In the genomic region with DNA sequence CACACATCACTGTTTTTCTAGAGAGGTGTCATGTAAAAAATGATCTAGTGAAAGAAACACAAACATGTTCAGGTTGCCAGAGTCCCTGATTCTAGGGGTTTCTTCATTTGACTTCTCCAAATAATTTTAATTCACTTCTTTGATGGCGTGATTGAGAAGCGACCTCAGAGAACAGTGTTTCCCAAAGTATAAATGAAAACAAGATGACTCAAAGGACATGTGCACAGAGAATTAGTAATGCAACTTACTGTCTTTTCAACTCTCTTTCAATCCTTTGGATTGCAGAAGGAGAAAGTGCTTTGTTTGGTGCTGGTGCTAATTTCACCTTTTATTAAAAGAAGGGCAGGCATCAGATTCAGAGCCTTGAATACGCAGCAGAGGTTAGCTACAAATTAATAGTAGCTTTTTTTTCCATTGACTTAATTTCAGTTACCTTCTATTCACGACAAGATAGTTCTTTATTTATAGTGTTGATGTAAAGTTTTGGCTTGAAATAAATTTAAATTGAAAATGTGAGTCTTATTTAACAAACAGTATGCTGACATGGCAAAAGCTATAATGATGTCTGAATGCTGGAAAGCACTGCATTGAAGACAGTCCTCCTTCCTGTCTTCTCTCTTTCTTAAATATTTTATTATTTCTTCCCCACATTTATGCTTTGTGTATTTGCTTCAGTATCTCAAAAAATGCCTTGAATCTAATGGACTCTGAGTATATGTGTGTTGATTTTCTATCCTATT, we compare ENCODE assay signal across 16 cellular contexts.
"Had no signal": no experiment of that assay in that cellular context is flagged by ENCODE, and none has a peak within 500 bp of the region (broad histone marks: within the 10 kb centered on the region; RNA-seq: fewer than 3 reads in every experiment).

No MANE protein-coding gene starts in this region.

- H3K4me1 Mint-ChIP-seq: activated CD4-positive, alpha-beta memory T cell treated with anti-CD3 and anti-CD28 coated beads, Interleukin-2, amount 10 ng/mL, durations not matched to agents 7 days and 5 days; activated naive CD8-positive, alpha-beta T cell treated with anti-CD3 and anti-CD28 coated beads, Interleukin-2, amount 10 ng/mL, durations not matched to agents 7 days and 5 days; nephron progenitor cell had no signal

- H3K4me3 Mint-ChIP-seq: activated CD4-positive, alpha-beta memory T cell treated with anti-CD3 and anti-CD28 coated beads, Interleukin-2, amount 10 ng/mL, durations not matched to agents 7 days and 5 days; activated CD4-positive, alpha-beta T cell treated with anti-CD3 and anti-CD28 coated beads for 36 hours; activated naive CD8-positive, alpha-beta T cell treated with anti-CD3 and anti-CD28 coated beads, Interleukin-2, amount 10 ng/mL, durations not matched to agents 7 days and 5 days; activated T-cell treated with anti-CD3 and anti-CD28 coated beads, Interleukin-2, amount 50 U/mL, for 72 hours; nephron progenitor cell had no signal

- DNase-seq: activated CD4-positive, alpha-beta memory T cell treated with anti-CD3 and anti-CD28 coated beads, Interleukin-2, amount 10 ng/mL, durations not matched to agents 7 days and 5 days; activated CD4-positive, alpha-beta T cell treated with anti-CD3 and anti-CD28 coated beads for 36 hours; activated naive CD8-positive, alpha-beta T cell treated with anti-CD3 and anti-CD28 coated beads, Interleukin-2, amount 10 ng/mL, durations not matched to agents 7 days and 5 days; activated T-cell treated with anti-CD3 and anti-CD28 coated beads, Interleukin-2, amount 50 U/mL, for 72 hours; central memory CD4-positive, alpha-beta T cell; effector memory CD4-positive, alpha-beta T cell; erythroblast; foreskin keratinocyte; head of caudate nucleus; left lung; nephron progenitor cell; sigmoid colon; stimulated activated CD4-positive, alpha-beta T cell treated with anti-CD3 and anti-CD28 coated beads, Interleukin-2, amount 100 ng/mL, for 48 hours; stomach; T-helper 1 cell; WERI-Rb-1 had no signal

- H3K27me3 ChIP-seq: foreskin keratinocyte, left lung, sigmoid colon, stomach had no signal

- ATAC-seq: activated CD4-positive, alpha-beta T cell treated with anti-CD3 and anti-CD28 coated beads for 36 hours; activated T-cell treated with anti-CD3 and anti-CD28 coated beads, Interleukin-2, amount 50 U/mL, for 72 hours; foreskin keratinocyte; left lung had no signal

- H3K4me3 ChIP-seq: left lung, sigmoid colon, stomach had no signal

- H3K27me3 Mint-ChIP-seq: activated CD4-positive, alpha-beta memory T cell treated with anti-CD3 and anti-CD28 coated beads, Interleukin-2, amount 10 ng/mL, durations not matched to agents 7 days and 5 days; activated CD4-positive, alpha-beta T cell treated with anti-CD3 and anti-CD28 coated beads for 36 hours; activated naive CD8-positive, alpha-beta T cell treated with anti-CD3 and anti-CD28 coated beads, Interleukin-2, amount 10 ng/mL, durations not matched to agents 7 days and 5 days had no signal

- H3K27ac Mint-ChIP-seq: activated CD4-positive, alpha-beta memory T cell treated with anti-CD3 and anti-CD28 coated beads, Interleukin-2, amount 10 ng/mL, durations not matched to agents 7 days and 5 days; activated CD4-positive, alpha-beta T cell treated with anti-CD3 and anti-CD28 coated beads for 36 hours; activated naive CD8-positive, alpha-beta T cell treated with anti-CD3 and anti-CD28 coated beads, Interleukin-2, amount 10 ng/mL, durations not matched to agents 7 days and 5 days; activated T-cell treated with anti-CD3 and anti-CD28 coated beads, Interleukin-2, amount 50 U/mL, for 72 hours; nephron progenitor cell had no signal

- H3K4me1 ChIP-seq: foreskin keratinocyte, left lung, sigmoid colon had no signal

- H3K27ac ChIP-seq: foreskin keratinocyte, left lung, sigmoid colon, stomach, WERI-Rb-1 had no signal

- H3K9me3 ChIP-seq: left lung, sigmoid colon, stomach had no signal

- H3K9me3 Mint-ChIP-seq: activated CD4-positive, alpha-beta memory T cell treated with anti-CD3 and anti-CD28 coated beads, Interleukin-2, amount 10 ng/mL, durations not matched to agents 7 days and 5 days; activated naive CD8-positive, alpha-beta T cell treated with anti-CD3 and anti-CD28 coated beads, Interleukin-2, amount 10 ng/mL, durations not matched to agents 7 days and 5 days; activated T-cell treated with anti-CD3 and anti-CD28 coated beads, Interleukin-2, amount 50 U/mL, for 72 hours; nephron progenitor cell had no signal

- H3K36me3 ChIP-seq: left lung, sigmoid colon, stomach, WERI-Rb-1 had no signal
